ENCODE assay signal across 13 cellular contexts in genomic region chr12:52992699-52993557, GRCh38. TPM values are rescaled to one million over a fixed set of nuclear protein-coding genes. Genes with fewer than 3 reads are reported as not detected.
A peak's percentile ranks its signal among the peaks of the same experiment; 100 is the strongest.
DNase-seq lines count a peak whose midpoint lies in the region; ATAC-seq and TF ChIP-seq lines count a peak whose summit lies in the region.
"Had no signal": no experiment of that assay in that cellular context is flagged by ENCODE, and none has a peak within 500 bp of the region (broad histone marks: within the 10 kb centered on the region; RNA-seq: fewer than 3 reads in every experiment).

No MANE protein-coding gene starts in this region.

- no TSS peak for BruUV-seq in PC-3 (replicated peaks; lab: Mats Ljungman, UMichigan)

- CTCF ChIA-PET in PC-3 (lab: Charles Lee): interaction anchor here (0.7 kb wide), 1 partner anchor 12 kb away, joined by 3 read pairs; no protein-coding TSS in a partner anchor
- CTCF ChIA-PET in CD8-positive, alpha-beta memory T cell (lab: Charles Lee): interaction anchor here (1.8 kb wide), 2 partner anchors 12 to 108 kb away, joined by 8 read pairs; no protein-coding TSS in a partner anchor

- peak overlapping the region; percentile 88 for H3K27ac ChIP-seq in PC-3 (ENCODE audit: low read length)
- no peak overlapping the region for H3K27ac ChIP-seq in CD8-positive, alpha-beta memory T cell (ENCODE audit: low read depth, low read length)
- H3K27ac ChIP-seq: BLaER1 treated with 17β-estradiol and CSF1 and Interleukin-3, amounts not matched to agents 10 nM and 100 nM; psoas muscle had no signal

- H3K9me3 ChIP-seq in PC-3 (ENCODE audit: low read length): no peaks in the 10 kb centered on the region
- H3K9me3 ChIP-seq in CD8-positive, alpha-beta memory T cell (ENCODE audit: low read length): no peaks in the 10 kb centered on the region
- H3K9me3 ChIP-seq: BLaER1 treated with 17β-estradiol and CSF1 and Interleukin-3, amounts not matched to agents 10 nM and 100 nM; psoas muscle had no signal

- POLR2A ChIA-PET in PC-3 (lab: Charles Lee; ENCODE audit: unreplicated experiment): interaction anchor here (0.5 to 0.7 kb wide), 3 partner anchors 31 to 845 kb away, joined by 3 to 5 read pairs (median 4); no protein-coding TSS in a partner anchor
- POLR2A ChIA-PET in CD8-positive, alpha-beta memory T cell (lab: Charles Lee): no interaction called here

- H3K36me3 Mint-ChIP-seq in nephron progenitor cell (ENCODE audit: low read depth): no peaks in the 10 kb centered on the region
- no peaks in the 10 kb centered on the region for H3K36me3 Mint-ChIP-seq in CD8-positive, alpha-beta memory T cell
- H3K36me3 Mint-ChIP-seq: activated CD8-positive, alpha-beta memory T cell treated with anti-CD3 and anti-CD28 coated beads, Interleukin-2, amount 10 ng/mL, durations not matched to agents 7 days and 5 days had no signal

- intact Hi-C loops in PC-3 (cut with micrococcal nuclease): no loop called here

- H3K9ac ChIP-seq in PC-3 (ENCODE audit: low read length): peak overlapping the region; percentile 49
- H3K9ac ChIP-seq: BLaER1 treated with 17β-estradiol and CSF1 and Interleukin-3, amounts not matched to agents 10 nM and 100 nM had no signal

- H3K36me3 ChIP-seq in PC-3 (ENCODE audit: low read depth, low read length): no peaks in the 10 kb centered on the region
- H3K36me3 ChIP-seq in CD8-positive, alpha-beta memory T cell (ENCODE audit: insufficient read depth, low read length): no peaks in the 10 kb centered on the region
- H3K36me3 ChIP-seq: BLaER1 treated with 17β-estradiol and CSF1 and Interleukin-3, amounts not matched to agents 10 nM and 100 nM had no signal

- H3K79me2 ChIP-seq in PC-3 (ENCODE audit: low read length): no peaks in the 10 kb centered on the region

- peak overlapping the region; percentile 92 for H3K27ac Mint-ChIP-seq in nephron progenitor cell
- no peak overlapping the region for H3K27ac Mint-ChIP-seq in CD8-positive, alpha-beta memory T cell
- H3K27ac Mint-ChIP-seq: activated CD8-positive, alpha-beta memory T cell treated with anti-CD3 and anti-CD28 coated beads, Interleukin-2, amount 10 ng/mL, durations not matched to agents 7 days and 5 days; T-helper 17 cell had no signal

- H2AFZ ChIP-seq in PC-3 (ENCODE audit: low read length): peak overlapping the region; percentile 81

- H3K4me3 ChIP-seq in PC-3 (ENCODE audit: low read length) (no peak overlapping the region), epithelial cell of proximal tubule (ENCODE audit: low read depth, low read length) (no peak overlapping the region)
- H3K4me3 ChIP-seq in CD8-positive, alpha-beta memory T cell (ENCODE audit: low read length): no peak overlapping the region
- H3K4me3 ChIP-seq: BLaER1 treated with 17β-estradiol and CSF1 and Interleukin-3, amounts not matched to agents 10 nM and 100 nM; psoas muscle had no signal

- H3K27me3 ChIP-seq in PC-3 (ENCODE audit: low read length): no peaks in the 10 kb centered on the region
- H3K27me3 ChIP-seq in CD8-positive, alpha-beta memory T cell (ENCODE audit: insufficient read depth, low read length, poor library complexity, severe bottlenecking): no peaks in the 10 kb centered on the region
- H3K27me3 ChIP-seq: BLaER1 treated with 17β-estradiol and CSF1 and Interleukin-3, amounts not matched to agents 10 nM and 100 nM had no signal

- no peaks in the 10 kb centered on the region for H3F3A ChIP-seq in PC-3 (ENCODE audit: low read length, unreplicated experiment)

- no peaks in the 10 kb centered on the region for H3K9me2 ChIP-seq in PC-3 (replicated peaks; ENCODE audit: low read length)

- ATAC-seq in PC-3: peak; percentile 92
- no peak for ATAC-seq in GM18868 (IDR thresholded peaks at IDR 0.05; ENCODE audit: unreplicated experiment)
- ATAC-seq: activated CD8-positive, alpha-beta memory T cell treated with anti-CD3 and anti-CD28 coated beads, Interleukin-2, amount 10 ng/mL, durations not matched to agents 7 days and 5 days; psoas muscle; T-helper 17 cell had no signal

- TF ChIP-seq CTCF in PC-3 (conservative IDR thresholded peaks at IDR 0.05; ENCODE audit: low read depth, low read length): no peak
- TF ChIP-seq CTCF in epithelial cell of proximal tubule (conservative IDR thresholded peaks at IDR 0.05; ENCODE audit: low read depth, low read length): no peak
- no peak for TF ChIP-seq CTCF in nephron progenitor cell (IDR thresholded peaks at IDR 0.05)

- DNase-seq in EH (ENCODE audit: low read depth) (peak; percentile 49), PC-3 (peak; percentile 83), epithelial cell of proximal tubule (ENCODE audit: low read depth) (peak; percentile 67), nephron progenitor cell (no peak)
- no peak for DNase-seq in stimulated activated naive CD4-positive, alpha-beta T cell (lab: John Stamatoyannopoulos, UW)
- DNase-seq in activated CD4-positive, alpha-beta T cell treated with anti-CD3 and anti-CD28 coated beads, Interleukin-2, amount 50 U/mL, for 1 hour: no peak
- no peak for DNase-seq in CD8-positive, alpha-beta memory T cell
- DNase-seq: activated CD8-positive, alpha-beta memory T cell treated with anti-CD3 and anti-CD28 coated beads, Interleukin-2, amount 10 ng/mL, durations not matched to agents 7 days and 5 days; NCI-H510A; psoas muscle; T-helper 17 cell had no signal

- H3K4me1 Mint-ChIP-seq in nephron progenitor cell: peaks cover 6% of the 10 kb centered on the region
- no peaks in the 10 kb centered on the region for H3K4me1 Mint-ChIP-seq in CD8-positive, alpha-beta memory T cell
- H3K4me1 Mint-ChIP-seq: activated CD8-positive, alpha-beta memory T cell treated with anti-CD3 and anti-CD28 coated beads, Interleukin-2, amount 10 ng/mL, durations not matched to agents 7 days and 5 days had no signal

- H3K4me3 Mint-ChIP-seq in nephron progenitor cell: no peak overlapping the region
- no peak overlapping the region for H3K4me3 Mint-ChIP-seq in CD8-positive, alpha-beta memory T cell
- H3K4me3 Mint-ChIP-seq: activated CD8-positive, alpha-beta memory T cell treated with anti-CD3 and anti-CD28 coated beads, Interleukin-2, amount 10 ng/mL, durations not matched to agents 7 days and 5 days had no signal

- no peaks in the 10 kb centered on the region for H4K20me1 ChIP-seq in PC-3 (ENCODE audit: low read length)
- H4K20me1 ChIP-seq: BLaER1 treated with 17β-estradiol and CSF1 and Interleukin-3, amounts not matched to agents 10 nM and 100 nM had no signal

- peaks cover 7% of the 10 kb centered on the region for H3K27me3 Mint-ChIP-seq in nephron progenitor cell (ENCODE audit: low read depth, poor library complexity)
- peaks cover 1 to 4% of the 10 kb centered on the region in 2 donors for H3K27me3 Mint-ChIP-seq in CD8-positive, alpha-beta memory T cell
- H3K27me3 Mint-ChIP-seq: T-helper 17 cell had no signal

- H3K4me2 ChIP-seq in PC-3 (ENCODE audit: low read length): peak overlapping the region; percentile 43
- H3K4me2 ChIP-seq: BLaER1 treated with 17β-estradiol and CSF1 and Interleukin-3, amounts not matched to agents 10 nM and 100 nM had no signal

- H3K9me3 Mint-ChIP-seq in nephron progenitor cell: no peaks in the 10 kb centered on the region
- H3K9me3 Mint-ChIP-seq in CD8-positive, alpha-beta memory T cell: no peaks in the 10 kb centered on the region

- H3K4me1 ChIP-seq in PC-3 (ENCODE audit: insufficient read depth, low read length): peaks cover 23% of the 10 kb centered on the region
- no peaks in the 10 kb centered on the region for H3K4me1 ChIP-seq in CD8-positive, alpha-beta memory T cell (ENCODE audit: insufficient read depth, low read length)
- H3K4me1 ChIP-seq: psoas muscle had no signal

RNA-seq across cellular contexts. Expression of gene EIF4B, which starts 13.3 kb away (rescaled TPM):
- total RNA-seq in PC-3 (2014; rRNA removed) (424 and 434 TPM in 2 replicates), epithelial cell of proximal tubule (371 and 447 TPM in 2 replicates)
- total RNA-seq in CD8-positive, alpha-beta memory T cell: 100 to 1,000 TPM; 644 to 660 TPM
- 114 TPM for polyA plus RNA-seq in CD8-positive, alpha-beta memory T cell

RNA-seq across cellular contexts. Expression of gene KRT18, which starts 44.0 kb away (rescaled TPM):
- total RNA-seq in PC-3 (2014; rRNA removed) (1,461 and 1,545 TPM in 2 replicates), epithelial cell of proximal tubule (1,855 and 2,668 TPM in 2 replicates)
- total RNA-seq in CD8-positive, alpha-beta memory T cell: 1 to 10 TPM; 3.5 to 3.9 TPM
- 4.0 TPM for polyA plus RNA-seq in CD8-positive, alpha-beta memory T cell

RNA-seq across cellular contexts. Expression of gene TNS2, which starts 56.9 kb away (rescaled TPM):
- total RNA-seq in PC-3 (2014; rRNA removed): 13.1 and 30.3 TPM in 2 replicates
- total RNA-seq in epithelial cell of proximal tubule: 6.7 and 10.8 TPM in 2 replicates
- total RNA-seq in CD8-positive, alpha-beta memory T cell: 1 to 10 TPM; 2.1 to 5.6 TPM
- 0.35 TPM for polyA plus RNA-seq in CD8-positive, alpha-beta memory T cell

Comparison
In these comparisons a context has a peak if more than half of its experiments do, and no peak if none do; other contexts are left out.
1. DNase-seq: peak in EH (single experiment), PC-3 (single experiment) and epithelial cell of proximal tubule (single experiment); none in nephron progenitor cell (single experiment), stimulated activated naive CD4-positive, alpha-beta T cell (0 of 6), activated CD4-positive, alpha-beta T cell treated with anti-CD3 and anti-CD28 coated beads, Interleukin-2, amount 50 U/mL, for 1 hour (single experiment) and CD8-positive, alpha-beta memory T cell (0 of 5).
2. RNA of gene KRT18, which starts 44.0 kb away (total RNA-seq): 1,855 to 2,668 TPM in epithelial cell of proximal tubule and 1,461 to 1,545 TPM in PC-3; 3.5 to 3.9 TPM in CD8-positive, alpha-beta memory T cell; every median in the first group is over 100 times any median in the second.